1 cellular context compared by ENCODE assay signal in the genomic region with DNA sequence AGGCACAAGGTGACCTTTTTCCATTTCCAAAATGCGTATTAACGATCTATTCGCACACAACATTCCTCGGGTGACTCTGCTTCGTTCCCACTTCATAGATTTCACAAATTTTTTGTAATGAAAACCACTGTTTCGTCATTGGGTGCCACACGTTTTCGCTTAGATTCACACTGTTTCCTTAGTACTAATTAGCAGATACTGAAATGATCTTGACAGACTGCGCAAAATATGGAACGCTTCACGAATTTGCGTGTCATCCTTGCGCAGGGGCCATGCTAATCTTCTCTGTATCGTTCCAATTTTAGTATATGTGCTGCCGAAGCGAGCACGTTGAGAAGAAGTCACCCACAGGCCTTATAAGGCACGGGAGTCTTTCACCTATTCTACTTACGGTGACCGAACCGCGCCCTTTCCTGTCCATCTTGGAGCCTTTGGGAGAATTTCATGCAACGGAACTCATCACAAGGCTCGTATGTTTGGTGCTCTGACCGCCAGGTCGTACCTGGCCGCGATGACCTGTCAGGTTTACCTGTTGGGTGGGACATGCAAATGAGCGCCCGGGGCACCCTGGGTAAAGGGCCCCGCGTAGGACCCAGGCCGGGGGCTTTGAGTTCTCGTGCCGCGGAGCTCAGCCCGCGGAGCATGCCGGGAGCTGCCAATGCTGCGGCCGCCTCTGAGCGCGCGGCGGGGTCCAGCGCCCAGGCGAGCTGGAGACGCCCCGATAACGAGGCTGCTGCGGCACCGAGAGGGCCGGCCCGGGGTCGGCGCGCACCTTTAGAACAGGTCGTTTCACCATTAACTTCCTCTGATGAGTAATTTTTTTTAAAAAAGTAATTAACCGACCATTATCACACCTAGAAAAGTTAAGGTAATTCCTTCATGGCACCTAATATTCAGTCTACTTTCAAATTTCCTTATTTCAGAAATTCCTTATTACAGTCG.
A peak's percentile ranks its signal among the peaks of the same experiment; 100 is the strongest.
TF ChIP-seq lines count a peak whose summit lies in the region.

A gene (minus strand): TSS at position 329 of the 942 bp plus-strand sequence.

TF ChIP-seq in GM12878, 131 proteins besides CTCF, POLR2A, EP300 and RAD21 (continued from another document):
- TF ChIP-seq BHLHE40 (IDR thresholded peaks at IDR 0.05; ENCODE audit: borderline replicate concordance in 1 of 2, low read depth in 2 of 2, low read length in 1 of 2) (peak; percentile 68 to 92), BMI1 (IDR thresholded peaks at IDR 0.05; ENCODE audit: borderline replicate concordance) (peak; percentile 58; the same call in 1 of the 2 replicates), ZSCAN29 (IDR thresholded peaks at IDR 0.05) (peak; percentile 90), BACH1 (IDR thresholded peaks at IDR 0.05; ENCODE audit: borderline replicate concordance) (no peak), IKZF2 (IDR thresholded peaks at IDR 0.05) (peak; percentile 60 to 65; a peak in 3 of 4 replicates), ETV6 (conservative IDR thresholded peaks at IDR 0.05 in 1 of 2, IDR thresholded peaks at IDR 0.05 in 1 of 2; ENCODE audit: borderline replicate concordance in 1 of 2, low read depth in 1 of 2) (no peak), GATAD2B (conservative IDR thresholded peaks at IDR 0.05; ENCODE audit: low read depth) (0 out of 2 replicates have a peak, but pooled peaks have one; percentile 15)
- TF ChIP-seq, protein P1, sequence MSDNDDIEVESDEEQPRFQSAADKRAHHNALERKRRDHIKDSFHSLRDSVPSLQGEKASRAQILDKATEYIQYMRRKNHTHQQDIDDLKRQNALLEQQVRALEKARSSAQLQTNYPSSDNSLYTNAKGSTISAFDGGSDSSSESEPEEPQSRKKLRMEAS (IDR thresholded peaks at IDR 0.05; ENCODE audit: low read depth, low read length) = peak; percentile 48; the same call in 1 of the 2 replicates
- TF ChIP-seq, protein P2, sequence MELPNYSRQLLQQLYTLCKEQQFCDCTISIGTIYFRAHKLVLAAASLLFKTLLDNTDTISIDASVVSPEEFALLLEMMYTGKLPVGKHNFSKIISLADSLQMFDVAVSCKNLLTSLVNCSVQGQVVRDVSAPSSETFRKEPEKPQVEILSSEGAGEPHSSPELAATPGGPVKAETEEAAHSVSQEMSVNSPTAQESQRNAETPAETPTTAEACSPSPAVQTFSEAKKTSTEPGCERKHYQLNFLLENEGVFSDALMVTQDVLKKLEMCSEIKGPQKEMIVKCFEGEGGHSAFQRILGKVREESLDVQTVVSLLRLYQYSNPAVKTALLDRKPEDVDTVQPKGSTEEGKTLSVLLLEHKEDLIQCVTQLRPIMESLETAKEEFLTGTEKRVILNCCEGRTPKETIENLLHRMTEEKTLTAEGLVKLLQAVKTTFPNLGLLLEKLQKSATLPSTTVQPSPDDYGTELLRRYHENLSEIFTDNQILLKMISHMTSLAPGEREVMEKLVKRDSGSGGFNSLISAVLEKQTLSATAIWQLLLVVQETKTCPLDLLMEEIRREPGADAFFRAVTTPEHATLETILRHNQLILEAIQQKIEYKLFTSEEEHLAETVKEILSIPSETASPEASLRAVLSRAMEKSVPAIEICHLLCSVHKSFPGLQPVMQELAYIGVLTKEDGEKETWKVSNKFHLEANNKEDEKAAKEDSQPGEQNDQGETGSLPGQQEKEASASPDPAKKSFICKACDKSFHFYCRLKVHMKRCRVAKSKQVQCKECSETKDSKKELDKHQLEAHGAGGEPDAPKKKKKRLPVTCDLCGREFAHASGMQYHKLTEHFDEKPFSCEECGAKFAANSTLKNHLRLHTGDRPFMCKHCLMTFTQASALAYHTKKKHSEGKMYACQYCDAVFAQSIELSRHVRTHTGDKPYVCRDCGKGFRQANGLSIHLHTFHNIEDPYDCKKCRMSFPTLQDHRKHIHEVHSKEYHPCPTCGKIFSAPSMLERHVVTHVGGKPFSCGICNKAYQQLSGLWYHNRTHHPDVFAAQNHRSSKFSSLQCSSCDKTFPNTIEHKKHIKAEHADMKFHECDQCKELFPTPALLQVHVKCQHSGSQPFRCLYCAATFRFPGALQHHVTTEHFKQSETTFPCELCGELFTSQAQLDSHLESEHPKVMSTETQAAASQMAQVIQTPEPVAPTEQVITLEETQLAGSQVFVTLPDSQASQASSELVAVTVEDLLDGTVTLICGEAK (IDR thresholded peaks at IDR 0.05; ENCODE audit: borderline replicate concordance) = peak; percentile 83; the same call in 1 of the 2 replicates
- TF ChIP-seq, protein P3, sequence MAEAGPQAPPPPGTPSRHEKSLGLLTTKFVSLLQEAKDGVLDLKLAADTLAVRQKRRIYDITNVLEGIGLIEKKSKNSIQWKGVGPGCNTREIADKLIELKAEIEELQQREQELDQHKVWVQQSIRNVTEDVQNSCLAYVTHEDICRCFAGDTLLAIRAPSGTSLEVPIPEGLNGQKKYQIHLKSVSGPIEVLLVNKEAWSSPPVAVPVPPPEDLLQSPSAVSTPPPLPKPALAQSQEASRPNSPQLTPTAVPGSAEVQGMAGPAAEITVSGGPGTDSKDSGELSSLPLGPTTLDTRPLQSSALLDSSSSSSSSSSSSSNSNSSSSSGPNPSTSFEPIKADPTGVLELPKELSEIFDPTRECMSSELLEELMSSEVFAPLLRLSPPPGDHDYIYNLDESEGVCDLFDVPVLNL (IDR thresholded peaks at IDR 0.05; ENCODE audit: low read depth, low read length) = no peak
- TF ChIP-seq, protein P4, sequence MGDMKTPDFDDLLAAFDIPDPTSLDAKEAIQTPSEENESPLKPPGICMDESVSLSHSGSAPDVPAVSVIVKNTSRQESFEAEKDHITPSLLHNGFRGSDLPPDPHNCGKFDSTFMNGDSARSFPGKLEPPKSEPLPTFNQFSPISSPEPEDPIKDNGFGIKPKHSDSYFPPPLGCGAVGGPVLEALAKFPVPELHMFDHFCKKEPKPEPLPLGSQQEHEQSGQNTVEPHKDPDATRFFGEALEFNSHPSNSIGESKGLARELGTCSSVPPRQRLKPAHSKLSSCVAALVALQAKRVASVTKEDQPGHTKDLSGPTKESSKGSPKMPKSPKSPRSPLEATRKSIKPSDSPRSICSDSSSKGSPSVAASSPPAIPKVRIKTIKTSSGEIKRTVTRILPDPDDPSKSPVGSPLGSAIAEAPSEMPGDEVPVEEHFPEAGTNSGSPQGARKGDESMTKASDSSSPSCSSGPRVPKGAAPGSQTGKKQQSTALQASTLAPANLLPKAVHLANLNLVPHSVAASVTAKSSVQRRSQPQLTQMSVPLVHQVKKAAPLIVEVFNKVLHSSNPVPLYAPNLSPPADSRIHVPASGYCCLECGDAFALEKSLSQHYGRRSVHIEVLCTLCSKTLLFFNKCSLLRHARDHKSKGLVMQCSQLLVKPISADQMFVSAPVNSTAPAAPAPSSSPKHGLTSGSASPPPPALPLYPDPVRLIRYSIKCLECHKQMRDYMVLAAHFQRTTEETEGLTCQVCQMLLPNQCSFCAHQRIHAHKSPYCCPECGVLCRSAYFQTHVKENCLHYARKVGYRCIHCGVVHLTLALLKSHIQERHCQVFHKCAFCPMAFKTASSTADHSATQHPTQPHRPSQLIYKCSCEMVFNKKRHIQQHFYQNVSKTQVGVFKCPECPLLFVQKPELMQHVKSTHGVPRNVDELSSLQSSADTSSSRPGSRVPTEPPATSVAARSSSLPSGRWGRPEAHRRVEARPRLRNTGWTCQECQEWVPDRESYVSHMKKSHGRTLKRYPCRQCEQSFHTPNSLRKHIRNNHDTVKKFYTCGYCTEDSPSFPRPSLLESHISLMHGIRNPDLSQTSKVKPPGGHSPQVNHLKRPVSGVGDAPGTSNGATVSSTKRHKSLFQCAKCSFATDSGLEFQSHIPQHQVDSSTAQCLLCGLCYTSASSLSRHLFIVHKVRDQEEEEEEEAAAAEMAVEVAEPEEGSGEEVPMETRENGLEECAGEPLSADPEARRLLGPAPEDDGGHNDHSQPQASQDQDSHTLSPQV (IDR thresholded peaks at IDR 0.05) = 0 out of 2 replicates have a peak, but pooled peaks have one; percentile 37
- TF ChIP-seq, protein P5, sequence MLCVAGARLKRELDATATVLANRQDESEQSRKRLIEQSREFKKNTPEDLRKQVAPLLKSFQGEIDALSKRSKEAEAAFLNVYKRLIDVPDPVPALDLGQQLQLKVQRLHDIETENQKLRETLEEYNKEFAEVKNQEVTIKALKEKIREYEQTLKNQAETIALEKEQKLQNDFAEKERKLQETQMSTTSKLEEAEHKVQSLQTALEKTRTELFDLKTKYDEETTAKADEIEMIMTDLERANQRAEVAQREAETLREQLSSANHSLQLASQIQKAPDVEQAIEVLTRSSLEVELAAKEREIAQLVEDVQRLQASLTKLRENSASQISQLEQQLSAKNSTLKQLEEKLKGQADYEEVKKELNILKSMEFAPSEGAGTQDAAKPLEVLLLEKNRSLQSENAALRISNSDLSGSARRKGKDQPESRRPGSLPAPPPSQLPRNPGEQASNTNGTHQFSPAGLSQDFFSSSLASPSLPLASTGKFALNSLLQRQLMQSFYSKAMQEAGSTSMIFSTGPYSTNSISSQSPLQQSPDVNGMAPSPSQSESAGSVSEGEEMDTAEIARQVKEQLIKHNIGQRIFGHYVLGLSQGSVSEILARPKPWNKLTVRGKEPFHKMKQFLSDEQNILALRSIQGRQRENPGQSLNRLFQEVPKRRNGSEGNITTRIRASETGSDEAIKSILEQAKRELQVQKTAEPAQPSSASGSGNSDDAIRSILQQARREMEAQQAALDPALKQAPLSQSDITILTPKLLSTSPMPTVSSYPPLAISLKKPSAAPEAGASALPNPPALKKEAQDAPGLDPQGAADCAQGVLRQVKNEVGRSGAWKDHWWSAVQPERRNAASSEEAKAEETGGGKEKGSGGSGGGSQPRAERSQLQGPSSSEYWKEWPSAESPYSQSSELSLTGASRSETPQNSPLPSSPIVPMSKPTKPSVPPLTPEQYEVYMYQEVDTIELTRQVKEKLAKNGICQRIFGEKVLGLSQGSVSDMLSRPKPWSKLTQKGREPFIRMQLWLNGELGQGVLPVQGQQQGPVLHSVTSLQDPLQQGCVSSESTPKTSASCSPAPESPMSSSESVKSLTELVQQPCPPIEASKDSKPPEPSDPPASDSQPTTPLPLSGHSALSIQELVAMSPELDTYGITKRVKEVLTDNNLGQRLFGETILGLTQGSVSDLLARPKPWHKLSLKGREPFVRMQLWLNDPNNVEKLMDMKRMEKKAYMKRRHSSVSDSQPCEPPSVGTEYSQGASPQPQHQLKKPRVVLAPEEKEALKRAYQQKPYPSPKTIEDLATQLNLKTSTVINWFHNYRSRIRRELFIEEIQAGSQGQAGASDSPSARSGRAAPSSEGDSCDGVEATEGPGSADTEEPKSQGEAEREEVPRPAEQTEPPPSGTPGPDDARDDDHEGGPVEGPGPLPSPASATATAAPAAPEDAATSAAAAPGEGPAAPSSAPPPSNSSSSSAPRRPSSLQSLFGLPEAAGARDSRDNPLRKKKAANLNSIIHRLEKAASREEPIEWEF (IDR thresholded peaks at IDR 0.05; ENCODE audit: insufficient replicate concordance, low read depth, low read length) = no peak
- TF ChIP-seq, protein P6, sequence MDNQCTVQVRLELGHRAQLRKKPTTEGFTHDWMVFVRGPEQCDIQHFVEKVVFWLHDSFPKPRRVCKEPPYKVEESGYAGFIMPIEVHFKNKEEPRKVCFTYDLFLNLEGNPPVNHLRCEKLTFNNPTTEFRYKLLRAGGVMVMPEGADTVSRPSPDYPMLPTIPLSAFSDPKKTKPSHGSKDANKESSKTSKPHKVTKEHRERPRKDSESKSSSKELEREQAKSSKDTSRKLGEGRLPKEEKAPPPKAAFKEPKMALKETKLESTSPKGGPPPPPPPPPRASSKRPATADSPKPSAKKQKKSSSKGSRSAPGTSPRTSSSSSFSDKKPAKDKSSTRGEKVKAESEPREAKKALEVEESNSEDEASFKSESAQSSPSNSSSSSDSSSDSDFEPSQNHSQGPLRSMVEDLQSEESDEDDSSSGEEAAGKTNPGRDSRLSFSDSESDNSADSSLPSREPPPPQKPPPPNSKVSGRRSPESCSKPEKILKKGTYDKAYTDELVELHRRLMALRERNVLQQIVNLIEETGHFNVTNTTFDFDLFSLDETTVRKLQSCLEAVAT (IDR thresholded peaks at IDR 0.05) = peak; percentile 35; the same call in 1 of the 2 replicates
